In genomic region chr16:1380195-1380594, GRCh38 we compare ENCODE assay signal across 9 cellular contexts. TPM values are rescaled to one million over a fixed set of nuclear protein-coding genes. Genes with fewer than 3 reads are reported as not detected.
A peak's percentile ranks its signal among the peaks of the same experiment; 100 is the strongest.
DNase-seq lines count a peak whose midpoint lies in the region; TF ChIP-seq lines count a peak whose summit lies in the region.
"Had no signal": no experiment of that assay in that cellular context is flagged by ENCODE, and none has a peak within 500 bp of the region (broad histone marks: within the 10 kb centered on the region; RNA-seq: fewer than 3 reads in every experiment).

No MANE protein-coding gene starts in this region.

- H3K27me3 ChIP-seq in Caco-2 (replicated peaks; ENCODE audit: control insufficient read depth, insufficient read depth, low read length) (no peaks in the 10 kb centered on the region), tibial nerve (no peaks in the 10 kb centered on the region), spleen (replicated peaks in 1 of 7) (no peaks in the 10 kb centered on the region)

- TF ChIP-seq EP300 in tibial nerve (IDR thresholded peaks at IDR 0.05) = no peak

- no peaks in the 10 kb centered on the region for H3K9me3 Mint-ChIP-seq in Caco-2 (ENCODE audit: unreplicated experiment)
- no peaks in the 10 kb centered on the region for H3K9me3 Mint-ChIP-seq in brain
- no peaks in the 10 kb centered on the region for H3K9me3 Mint-ChIP-seq in nephron progenitor cell

- H3K4me3 ChIP-seq in Caco-2 (ENCODE audit: low read depth, low read length) = peak overlapping the region; percentile 69
- H3K4me3 ChIP-seq in LNCaP clone FGC (ENCODE audit: low read depth, low read length) = peak overlapping the region; percentile 75
- H3K4me3 ChIP-seq in tibial nerve = no peak overlapping the region
- peak overlapping the region in 2 of 8 donors; percentile 57 to 73 for H3K4me3 ChIP-seq in spleen

- intact Hi-C loops in Caco-2 (cut with micrococcal nuclease; ENCODE audit: unreplicated experiment) = no loop called here
- intact Hi-C loops in spleen (cut with DNase I; ENCODE audit: low total_unique reads) = no loop called here

- no TSS peak for BruUV-seq in Caco-2 (replicated peaks; lab: Mats Ljungman, UMichigan)

- WGBS in tibial nerve, 2 donors = 79 to 80% methylated on average over 10 of the region's 10 CpGs
- 88 to 93% (median 89%) methylated on average over 10 of the region's 10 CpGs for WGBS in spleen, 5 donors

- H3K4me1 ChIP-seq in Caco-2 (peaks cover 12% of the 10 kb centered on the region; the same call in 1 of the 2 replicates), tibial nerve (peaks cover 0 to 28% (median 10%) of the 10 kb centered on the region in 4 donors), spleen (peaks cover 8 to 34% (median 26%) of the 10 kb centered on the region in 6 donors)

- H3K27me3 Mint-ChIP-seq in Caco-2 (ENCODE audit: insufficient read depth, unreplicated experiment) (no peaks in the 10 kb centered on the region), brain (no peaks in the 10 kb centered on the region), nephron progenitor cell (ENCODE audit: low read depth, poor library complexity) (peaks cover 20% of the 10 kb centered on the region)

- POLR2A ChIA-PET in Caco-2 (lab: Charles Lee) = interaction anchor here (0.6 kb wide), 4 partner anchors 40 to 592 kb away, joined by 3 read pairs; partner anchors contain the start of genes CHTF18 and UQCC4

- H3K9me3 ChIP-seq in Caco-2 = no peaks in the 10 kb centered on the region
- H3K9me3 ChIP-seq in tibial nerve = no peaks in the 10 kb centered on the region
- H3K9me3 ChIP-seq in spleen = no peaks in the 10 kb centered on the region

- DNase-seq in Caco-2 (no peak), LNCaP clone FGC (ENCODE audit: low read depth) (no peak), nephron progenitor cell (no peak), NCI-H1694 treated with DMSO at 0.1 percent for 48 hours (lab: John Stamatoyannopoulos, UW) (no peak), NOMO-1 treated with DMSO at 0.1 percent for 48 hours (lab: John Stamatoyannopoulos, UW; ENCODE audit: unreplicated experiment) (no peak), tibial nerve (ENCODE audit: low spot score in 2 of 2) (no peak), spleen (no peak)
- DNase-seq: NCI-H1436 treated with DMSO at 0.1 percent for 48 hours had no signal

- H3K27ac Mint-ChIP-seq in Caco-2 (ENCODE audit: unreplicated experiment) = peak overlapping the region; percentile 73
- H3K27ac Mint-ChIP-seq in brain = peak overlapping the region in 3 of 5 experiments; percentile 56 to 85 (median 60)
- H3K27ac Mint-ChIP-seq in nephron progenitor cell = no peak overlapping the region

- H3K4me3 Mint-ChIP-seq in Caco-2 (ENCODE audit: unreplicated experiment) (peak overlapping the region; percentile 88), brain (peak overlapping the region; percentile 82 to 88 (median 86)), nephron progenitor cell (peak overlapping the region; percentile 86)

- peak overlapping the region in 1 of 4 donors; percentile 43 for H3K27ac ChIP-seq in tibial nerve
- H3K27ac ChIP-seq in spleen = no peak overlapping the region

- TF ChIP-seq CTCF in Caco-2 (IDR thresholded peaks at IDR 0.05; ENCODE audit: insufficient read depth in 1 of 2, low read depth in 1 of 2, low read length in 1 of 2, severe bottlenecking in 1 of 2, unreplicated experiment in 1 of 2) = no peak
- no peak for TF ChIP-seq CTCF in LNCaP clone FGC (IDR thresholded peaks at IDR 0.05; ENCODE audit: control insufficient read depth, extremely low read depth, insufficient read depth)
- TF ChIP-seq CTCF in brain (conservative IDR thresholded peaks at IDR 0.05) = no peak
- no peak for TF ChIP-seq CTCF in nephron progenitor cell (IDR thresholded peaks at IDR 0.05)
- no peak for TF ChIP-seq CTCF in tibial nerve (IDR thresholded peaks at IDR 0.05)
- TF ChIP-seq CTCF in spleen (IDR thresholded peaks at IDR 0.05 in 8 of 11, conservative IDR thresholded peaks at IDR 0.05 in 3 of 11) = no peak

- CTCF ChIA-PET in Caco-2 (lab: Charles Lee) = interaction anchor here (0.6 to 1.9 kb wide), 4 partner anchors 16 to 149 kb away, joined by 3 to 14 read pairs (median 4); partner anchors contain the start of gene PERCC1

- no peaks in the 10 kb centered on the region for H3K4me1 Mint-ChIP-seq in Caco-2 (ENCODE audit: low read depth, unreplicated experiment)
- peaks cover 16% of the 10 kb centered on the region for H3K4me1 Mint-ChIP-seq in brain
- peaks cover 18% of the 10 kb centered on the region for H3K4me1 Mint-ChIP-seq in nephron progenitor cell

- no peaks in the 10 kb centered on the region; the same call in 1 of the 2 replicates for H3K36me3 ChIP-seq in Caco-2 (ENCODE audit: control insufficient read depth, insufficient read depth, low read length)
- H3K36me3 ChIP-seq in tibial nerve = peaks cover 0 to 78% (median 11%) of the 10 kb centered on the region in 3 donors
- peaks cover 0 to 84% (median 45%) of the 10 kb centered on the region in 6 donors for H3K36me3 ChIP-seq in spleen

- TF ChIP-seq POLR2A in tibial nerve (IDR thresholded peaks at IDR 0.05) = no peak
- TF ChIP-seq POLR2A in spleen (IDR thresholded peaks at IDR 0.05) = no peak

- H3K36me3 Mint-ChIP-seq in Caco-2 (ENCODE audit: insufficient read depth, unreplicated experiment) (peaks cover 36% of the 10 kb centered on the region), brain (peaks cover 10% of the 10 kb centered on the region), nephron progenitor cell (ENCODE audit: low read depth) (no peaks in the 10 kb centered on the region)

RNA-seq across cellular contexts. Expression of gene GNPTG, which starts 28.5 kb away (rescaled TPM):
- 37.3 and 37.6 TPM in 2 replicates for total RNA-seq in Caco-2 (2022)
- 82.2 TPM for polyA plus RNA-seq in brain (ENCODE audit: insufficient read depth, low read depth, low replicate concordance)
- 100 to 1,000 TPM in 1 of 4 donors, 10 to 100 TPM in 3; 51.1 to 117 (median 71.6) TPM for total RNA-seq in tibial nerve
- total RNA-seq in spleen = 10 to 100 TPM; 60.4 to 80.6 (median 73.4) TPM
- 10 to 100 TPM; 55.6 to 62.8 (median 56.7) TPM for polyA plus RNA-seq in spleen

RNA-seq across cellular contexts. Expression of gene TSR3, which starts 28.5 kb away (rescaled TPM):
- 48.3 and 48.6 TPM in 2 replicates for total RNA-seq in Caco-2 (2022)
- polyA plus RNA-seq in brain (ENCODE audit: insufficient read depth, low read depth, low replicate concordance) = 81.3 TPM
- total RNA-seq in tibial nerve = 100 to 1,000 TPM in 3 of 4 donors, 10 to 100 TPM in 1; 72.2 to 122 (median 108) TPM
- total RNA-seq in spleen = 10 to 100 TPM; 31.1 to 73.1 (median 41.5) TPM
- 10 to 100 TPM; 38.0 to 65.9 (median 55.2) TPM for polyA plus RNA-seq in spleen

RNA-seq across cellular contexts. Expression of gene UNKL, which starts 34.3 kb away (rescaled TPM):
- total RNA-seq in Caco-2 (2022) = 31.2 and 37.7 TPM in 2 replicates
- polyA plus RNA-seq in brain (ENCODE audit: insufficient read depth, low read depth, low replicate concordance) = 13.3 TPM
- 10 to 100 TPM; 34.3 to 70.5 (median 45.0) TPM for total RNA-seq in tibial nerve
- 10 to 100 TPM; 34.8 to 80.0 (median 51.6) TPM for total RNA-seq in spleen
- 10 to 100 TPM in 1 of 3 donors, 1 to 10 TPM in 2; 6.6 to 17.1 (median 8.2) TPM for polyA plus RNA-seq in spleen

RNA-seq across cellular contexts. Expression of gene UQCC4, which starts 40.4 kb away (rescaled TPM):
- total RNA-seq in Caco-2 (2022) (15.4 and 17.9 TPM in 2 replicates), tibial nerve (10 to 100 TPM in 3 of 4 donors, 1 to 10 TPM in 1; 8.7 to 18.6 (median 13.5) TPM), spleen (10 to 100 TPM in 6 of 7 donors, 1 to 10 TPM in 1; 7.9 to 13.5 (median 10.7) TPM)
- polyA plus RNA-seq in brain (ENCODE audit: insufficient read depth, low read depth, low replicate concordance) (21.4 TPM), spleen (10 to 100 TPM; 20.9 to 33.9 (median 23.4) TPM)

RNA-seq across cellular contexts. Expression of gene BAIAP3, which starts 46.8 kb away (rescaled TPM):
- total RNA-seq in Caco-2 (2022) (4.2 and 5.0 TPM in 2 replicates), tibial nerve (1 to 10 TPM in 3 of 4 donors, under 1 TPM in 1; 0.66 to 2.7 (median 2.3) TPM), spleen (10 to 100 TPM in 2 of 7 donors, 1 to 10 TPM in 5; 5.0 to 15.7 (median 6.7) TPM)
- polyA plus RNA-seq in brain (ENCODE audit: insufficient read depth, low read depth, low replicate concordance) (42.8 TPM), spleen (1 to 10 TPM; 2.7 to 7.3 (median 3.0) TPM)

Comparison
In these comparisons a context has a peak if more than half of its experiments do, and no peak if none do; other contexts are left out.
1. H3K4me3 ChIP-seq: peak in Caco-2 (single experiment) and LNCaP clone FGC (single experiment); none in tibial nerve (0 of 4).
2. Peak in every context shown above with its lines, with median percentiles within 50 percentile points of each other: H3K4me3 Mint-ChIP-seq.